1 cellular context compared by ENCODE assay signal in the genomic region with DNA sequence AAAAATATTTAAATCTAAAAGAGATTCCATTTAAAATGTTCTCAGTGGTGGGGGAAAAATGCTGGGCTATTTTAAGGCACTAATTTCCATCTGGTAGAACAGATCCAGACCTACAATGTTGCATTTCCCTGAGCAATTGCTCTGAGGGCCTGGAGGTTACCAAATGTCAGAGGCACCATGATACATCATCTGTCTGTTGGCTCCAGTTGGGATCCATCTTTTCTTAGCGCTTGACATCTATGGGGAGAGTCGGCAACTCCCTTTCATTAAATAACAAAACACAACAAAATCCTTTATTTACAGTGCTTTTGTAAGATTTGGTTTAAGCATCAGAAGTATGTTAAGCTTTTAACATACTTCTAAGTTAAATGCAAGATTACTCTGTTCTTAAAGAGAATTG.
TF ChIP-seq lines count a peak whose summit lies in the region.

No MANE protein-coding gene starts in this region.

TF ChIP-seq in GM23338, 12 proteins besides CTCF, POLR2A, EP300 and RAD21:
- TF ChIP-seq, protein P1, sequence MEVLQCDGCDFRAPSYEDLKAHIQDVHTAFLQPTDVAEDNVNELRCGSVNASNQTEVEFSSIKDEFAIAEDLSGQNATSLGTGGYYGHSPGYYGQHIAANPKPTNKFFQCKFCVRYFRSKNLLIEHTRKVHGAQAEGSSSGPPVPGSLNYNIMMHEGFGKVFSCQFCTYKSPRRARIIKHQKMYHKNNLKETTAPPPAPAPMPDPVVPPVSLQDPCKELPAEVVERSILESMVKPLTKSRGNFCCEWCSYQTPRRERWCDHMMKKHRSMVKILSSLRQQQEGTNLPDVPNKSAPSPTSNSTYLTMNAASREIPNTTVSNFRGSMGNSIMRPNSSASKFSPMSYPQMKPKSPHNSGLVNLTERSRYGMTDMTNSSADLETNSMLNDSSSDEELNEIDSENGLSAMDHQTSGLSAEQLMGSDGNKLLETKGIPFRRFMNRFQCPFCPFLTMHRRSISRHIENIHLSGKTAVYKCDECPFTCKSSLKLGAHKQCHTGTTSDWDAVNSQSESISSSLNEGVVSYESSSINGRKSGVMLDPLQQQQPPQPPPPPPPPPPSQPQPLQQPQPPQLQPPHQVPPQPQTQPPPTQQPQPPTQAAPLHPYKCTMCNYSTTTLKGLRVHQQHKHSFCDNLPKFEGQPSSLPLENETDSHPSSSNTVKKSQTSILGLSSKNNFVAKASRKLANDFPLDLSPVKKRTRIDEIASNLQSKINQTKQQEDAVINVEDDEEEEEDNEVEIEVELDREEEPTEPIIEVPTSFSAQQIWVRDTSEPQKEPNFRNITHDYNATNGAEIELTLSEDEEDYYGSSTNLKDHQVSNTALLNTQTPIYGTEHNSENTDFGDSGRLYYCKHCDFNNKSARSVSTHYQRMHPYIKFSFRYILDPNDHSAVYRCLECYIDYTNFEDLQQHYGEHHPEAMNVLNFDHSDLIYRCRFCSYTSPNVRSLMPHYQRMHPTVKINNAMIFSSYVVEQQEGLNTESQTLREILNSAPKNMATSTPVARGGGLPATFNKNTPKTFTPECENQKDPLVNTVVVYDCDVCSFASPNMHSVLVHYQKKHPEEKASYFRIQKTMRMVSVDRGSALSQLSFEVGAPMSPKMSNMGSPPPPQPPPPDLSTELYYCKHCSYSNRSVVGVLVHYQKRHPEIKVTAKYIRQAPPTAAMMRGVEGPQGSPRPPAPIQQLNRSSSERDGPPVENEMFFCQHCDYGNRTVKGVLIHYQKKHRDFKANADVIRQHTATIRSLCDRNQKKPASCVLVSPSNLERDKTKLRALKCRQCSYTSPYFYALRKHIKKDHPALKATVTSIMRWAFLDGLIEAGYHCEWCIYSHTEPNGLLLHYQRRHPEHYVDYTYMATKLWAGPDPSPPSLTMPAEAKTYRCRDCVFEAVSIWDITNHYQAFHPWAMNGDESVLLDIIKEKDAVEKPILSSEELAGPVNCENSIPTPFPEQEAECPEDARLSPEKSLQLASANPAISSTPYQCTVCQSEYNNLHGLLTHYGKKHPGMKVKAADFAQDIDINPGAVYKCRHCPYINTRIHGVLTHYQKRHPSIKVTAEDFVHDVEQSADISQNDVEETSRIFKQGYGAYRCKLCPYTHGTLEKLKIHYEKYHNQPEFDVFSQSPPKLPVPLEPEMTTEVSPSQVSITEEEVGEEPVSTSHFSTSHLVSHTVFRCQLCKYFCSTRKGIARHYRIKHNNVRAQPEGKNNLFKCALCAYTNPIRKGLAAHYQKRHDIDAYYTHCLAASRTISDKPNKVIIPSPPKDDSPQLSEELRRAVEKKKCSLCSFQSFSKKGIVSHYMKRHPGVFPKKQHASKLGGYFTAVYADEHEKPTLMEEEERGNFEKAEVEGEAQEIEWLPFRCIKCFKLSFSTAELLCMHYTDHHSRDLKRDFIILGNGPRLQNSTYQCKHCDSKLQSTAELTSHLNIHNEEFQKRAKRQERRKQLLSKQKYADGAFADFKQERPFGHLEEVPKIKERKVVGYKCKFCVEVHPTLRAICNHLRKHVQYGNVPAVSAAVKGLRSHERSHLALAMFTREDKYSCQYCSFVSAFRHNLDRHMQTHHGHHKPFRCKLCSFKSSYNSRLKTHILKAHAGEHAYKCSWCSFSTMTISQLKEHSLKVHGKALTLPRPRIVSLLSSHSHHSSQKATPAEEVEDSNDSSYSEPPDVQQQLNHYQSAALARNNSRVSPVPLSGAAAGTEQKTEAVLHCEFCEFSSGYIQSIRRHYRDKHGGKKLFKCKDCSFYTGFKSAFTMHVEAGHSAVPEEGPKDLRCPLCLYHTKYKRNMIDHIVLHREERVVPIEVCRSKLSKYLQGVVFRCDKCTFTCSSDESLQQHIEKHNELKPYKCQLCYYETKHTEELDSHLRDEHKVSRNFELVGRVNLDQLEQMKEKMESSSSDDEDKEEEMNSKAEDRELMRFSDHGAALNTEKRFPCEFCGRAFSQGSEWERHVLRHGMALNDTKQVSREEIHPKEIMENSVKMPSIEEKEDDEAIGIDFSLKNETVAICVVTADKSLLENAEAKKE (CRISPR knock-in tag; IDR thresholded peaks at IDR 0.05): no peak
- TF ChIP-seq EZH2phosphoT487 (IDR thresholded peaks at IDR 0.05; ENCODE audit: unreplicated experiment) (no peak), ZNF114 (CRISPR knock-in tag; IDR thresholded peaks at IDR 0.05) (no peak), NANOG (IDR thresholded peaks at IDR 0.05; ENCODE audit: borderline replicate concordance) (no peak)
- TF ChIP-seq, protein P2, sequence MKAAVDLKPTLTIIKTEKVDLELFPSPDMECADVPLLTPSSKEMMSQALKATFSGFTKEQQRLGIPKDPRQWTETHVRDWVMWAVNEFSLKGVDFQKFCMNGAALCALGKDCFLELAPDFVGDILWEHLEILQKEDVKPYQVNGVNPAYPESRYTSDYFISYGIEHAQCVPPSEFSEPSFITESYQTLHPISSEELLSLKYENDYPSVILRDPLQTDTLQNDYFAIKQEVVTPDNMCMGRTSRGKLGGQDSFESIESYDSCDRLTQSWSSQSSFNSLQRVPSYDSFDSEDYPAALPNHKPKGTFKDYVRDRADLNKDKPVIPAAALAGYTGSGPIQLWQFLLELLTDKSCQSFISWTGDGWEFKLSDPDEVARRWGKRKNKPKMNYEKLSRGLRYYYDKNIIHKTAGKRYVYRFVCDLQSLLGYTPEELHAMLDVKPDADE (IDR thresholded peaks at IDR 0.05): no peak
